10 cellular contexts compared by ENCODE assay signal in genomic region chr3:119675188-119675874, GRCh38. TPM values are rescaled to one million over a fixed set of nuclear protein-coding genes. Genes with fewer than 3 reads are reported as not detected.
A peak's percentile ranks its signal among the peaks of the same experiment; 100 is the strongest.
DNase-seq lines count a peak whose midpoint lies in the region; ATAC-seq, FAIRE-seq and TF ChIP-seq lines count a peak whose summit lies in the region.
"Had no signal": no experiment of that assay in that cellular context is flagged by ENCODE, and none has a peak within 500 bp of the region (broad histone marks: within the 10 kb centered on the region; RNA-seq: fewer than 3 reads in every experiment).

No MANE protein-coding gene starts in this region.

- FAIRE-seq in A549 (lab: Jason Lieb, UNC) (no peak), GM19239 (lab: Jason Lieb, UNC) (peak; percentile 68)

- intact Hi-C loops in head of caudate nucleus (cut with DNase I) = loop anchor here (10.0 kb wide), 1 partner anchor 211 kb away; the partner anchor contains the start of genes POGLUT1 and TMEM39A

- peaks cover 5% of the 10 kb centered on the region for H3K36me3 Mint-ChIP-seq in activated naive CD8-positive, alpha-beta T cell

- H3K9me3 Mint-ChIP-seq in activated naive CD8-positive, alpha-beta T cell (ENCODE audit: low read depth) = no peaks in the 10 kb centered on the region

- no peak for ATAC-seq in A549
- ATAC-seq in HG02884 (IDR thresholded peaks at IDR 0.05; ENCODE audit: unreplicated experiment) = no peak

- TF ChIP-seq POLR2A in A549 (IDR thresholded peaks at IDR 0.05; ENCODE audit: low read length) = no peak

- 87% methylated on average over 5 of the region's 5 CpGs for WGBS in A549 (ENCODE audit: missing lambda C conversion rate)

- H3K36me3 ChIP-seq in mucosa of stomach (ENCODE audit: control insufficient read depth, insufficient read depth, low read length) = peaks cover 3% of the 10 kb centered on the region

- CTCF ChIA-PET in A549 (lab: Yijun Ruan, JAX) = interaction anchor here (0.8 to 1.5 kb wide), 3 partner anchors 14 to 116 kb away, joined by 3 to 4 read pairs (median 4); partner anchors contain the start of gene CD80

- H3K9ac ChIP-seq in mucosa of stomach (ENCODE audit: low read length) = peak overlapping the region; percentile 17

- no peak for TF ChIP-seq EP300 in A549 (IDR thresholded peaks at IDR 0.05)

- POLR2A ChIA-PET in A549 (lab: Yijun Ruan, JAX) = no interaction called here

- H3K9me3 ChIP-seq in A549 (no peaks in the 10 kb centered on the region), mucosa of stomach (ENCODE audit: control insufficient read depth, low read length) (no peaks in the 10 kb centered on the region)
- H3K9me3 ChIP-seq: neutrophil had no signal

- H3K4me1 ChIP-seq in A549 = peaks cover 15% of the 10 kb centered on the region; the same call in 2 of the 3 replicates
- H3K4me1 ChIP-seq in mucosa of stomach (ENCODE audit: control insufficient read depth, insufficient read depth, low read length) = peaks cover 11% of the 10 kb centered on the region

- H3K4me2 ChIP-seq in A549 = peak overlapping the region; percentile 95

- peak overlapping the region; percentile 95 for H3K4me3 Mint-ChIP-seq in activated naive CD8-positive, alpha-beta T cell

- H3K27ac ChIP-seq in A549 (no peak overlapping the region), caudate nucleus (ENCODE audit: low read depth, low read length) (no peak overlapping the region)

- H3K4me3 ChIP-seq in A549 = no peak overlapping the region
- H3K4me3 ChIP-seq in mucosa of stomach (ENCODE audit: low read length) = peak overlapping the region; percentile 28

- H3K4me1 Mint-ChIP-seq in activated naive CD8-positive, alpha-beta T cell (ENCODE audit: low read depth) = peaks cover 45% of the 10 kb centered on the region

- TF ChIP-seq RAD21 in A549 (conservative IDR thresholded peaks at IDR 0.05 in 1 of 2, IDR thresholded peaks at IDR 0.05 in 1 of 2) = no peak

- no peaks in the 10 kb centered on the region for H3K27me3 Mint-ChIP-seq in activated naive CD8-positive, alpha-beta T cell

- no peak for TF ChIP-seq CTCF in A549 (IDR thresholded peaks at IDR 0.05)

- DNase-seq in A549 (ENCODE audit: low read depth in 1 of 2, low spot score in 1 of 2) = no peak
- no peak for DNase-seq in GM19239 (ENCODE audit: insufficient read length, low spot score)
- DNase-seq in NCI-H1092 (lab: John Stamatoyannopoulos, UW) = no peak
- DNase-seq in head of caudate nucleus = no peak
- DNase-seq in caudate nucleus (lab: John Stamatoyannopoulos, UW) = no peak
- DNase-seq: activated effector memory CD4-positive, alpha-beta T cell treated with anti-CD3 and anti-CD28 coated beads, Interleukin-2, amount 50 U/mL, for 16 hours had no signal

- no peaks in the 10 kb centered on the region for H3K27me3 ChIP-seq in mucosa of stomach (ENCODE audit: control insufficient read depth, insufficient read depth, low read length)
- H3K27me3 ChIP-seq: neutrophil had no signal

- peak overlapping the region; percentile 94 for H3K27ac Mint-ChIP-seq in activated naive CD8-positive, alpha-beta T cell

TF ChIP-seq in A549, 52 proteins besides CTCF, POLR2A, EP300 and RAD21:
- TF ChIP-seq ZFP36 (IDR thresholded peaks at IDR 0.05; ENCODE audit: borderline replicate concordance, partially characterized antibody) = no peak
- TF ChIP-seq GATA3 (IDR thresholded peaks at IDR 0.05; ENCODE audit: borderline replicate concordance) = no peak
- no peak for TF ChIP-seq HOXA7 (CRISPR knock-in tag; IDR thresholded peaks at IDR 0.05)
- TF ChIP-seq PBX3 (IDR thresholded peaks at IDR 0.05) = no peak
- TF ChIP-seq CEBPB (IDR thresholded peaks at IDR 0.05) = no peak
- TF ChIP-seq, protein P1, sequence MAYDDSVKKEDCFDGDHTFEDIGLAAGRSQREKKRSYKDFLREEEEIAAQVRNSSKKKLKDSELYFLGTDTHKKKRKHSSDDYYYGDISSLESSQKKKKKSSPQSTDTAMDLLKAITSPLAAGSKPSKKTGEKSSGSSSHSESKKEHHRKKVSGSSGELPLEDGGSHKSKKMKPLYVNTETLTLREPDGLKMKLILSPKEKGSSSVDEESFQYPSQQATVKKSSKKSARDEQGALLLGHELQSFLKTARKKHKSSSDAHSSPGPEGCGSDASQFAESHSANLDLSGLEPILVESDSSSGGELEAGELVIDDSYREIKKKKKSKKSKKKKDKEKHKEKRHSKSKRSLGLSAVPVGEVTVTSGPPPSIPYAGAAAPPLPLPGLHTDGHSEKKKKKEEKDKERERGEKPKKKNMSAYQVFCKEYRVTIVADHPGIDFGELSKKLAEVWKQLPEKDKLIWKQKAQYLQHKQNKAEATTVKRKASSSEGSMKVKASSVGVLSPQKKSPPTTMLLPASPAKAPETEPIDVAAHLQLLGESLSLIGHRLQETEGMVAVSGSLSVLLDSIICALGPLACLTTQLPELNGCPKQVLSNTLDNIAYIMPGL (CRISPR knock-in tag; IDR thresholded peaks at IDR 0.05; ENCODE audit: borderline replicate concordance) = no peak
- TF ChIP-seq TP53 (CRISPR knock-in tag; IDR thresholded peaks at IDR 0.05) = no peak
- TF ChIP-seq SREBF2 (IDR thresholded peaks at IDR 0.05) = no peak
- TF ChIP-seq FOSL2 (IDR thresholded peaks at IDR 0.05) = no peak
- no peak for TF ChIP-seq FOSL2 (CRISPR knock-in tag; IDR thresholded peaks at IDR 0.05)
- TF ChIP-seq ZNF302 (CRISPR knock-in tag; IDR thresholded peaks at IDR 0.05) = no peak
- no peak for TF ChIP-seq CBX2 (IDR thresholded peaks at IDR 0.05; ENCODE audit: borderline replicate concordance, low read depth)

RNA-seq across cellular contexts. Expression of gene COX17, which starts 1.9 kb away (rescaled TPM):
- polyA plus RNA-seq in A549 (2011; rRNA removed) = 75.7 and 79.0 TPM in 2 replicates
- 93.0 and 131 TPM in 2 replicates for polyA plus RNA-seq in A549 (2012; cell fraction: cytosol; rRNA removed)
- polyA plus RNA-seq in A549 (2012; cell fraction: nucleus; rRNA removed) = 18.5 and 25.4 TPM in 2 replicates
- 149 to 157 TPM (median 151 TPM) in 3 replicates for polyA plus RNA-seq in A549 (2017; fragmentation: RNase III; extraction: RNeasy Plus Mini Kit Qiagen cat#74134 plus additional on column Dnase treatment)
- polyA minus RNA-seq in A549 (2011; rRNA and poly(A)+ RNA removed) = 10.2 and 13.5 TPM in 2 replicates

RNA-seq across cellular contexts. Expression of gene POPDC2, which starts 14.9 kb away (rescaled TPM):
- polyA plus RNA-seq in A549 (2011; rRNA removed) (0.62 and 1.0 TPM in 2 replicates), A549 (2017; fragmentation: RNase III; extraction: RNeasy Plus Mini Kit Qiagen cat#74134 plus additional on column Dnase treatment) (0.17 to 0.74 TPM (median 0.54 TPM) in 3 replicates)
- polyA plus RNA-seq in A549 (2012; cell fraction: cytosol; rRNA removed) = 0.34 and 0.37 TPM in 2 replicates
- polyA plus RNA-seq in A549 (2012; cell fraction: nucleus; rRNA removed) = 1.3 and 2.4 TPM in 2 replicates
- 0.66 and 1.1 TPM in 2 replicates for polyA minus RNA-seq in A549 (2011; rRNA and poly(A)+ RNA removed)

RNA-seq across cellular contexts. Expression of gene CFAP91, which starts 27.5 kb away (rescaled TPM):
- polyA plus RNA-seq in A549 (2011; rRNA removed) (1.1 and 1.2 TPM in 2 replicates), A549 (2017; fragmentation: RNase III; extraction: RNeasy Plus Mini Kit Qiagen cat#74134 plus additional on column Dnase treatment) (0.41 to 0.52 TPM (median 0.45 TPM) in 3 replicates)
- polyA plus RNA-seq in A549 (2012; cell fraction: cytosol; rRNA removed) = 0.40 and 0.52 TPM in 2 replicates
- polyA plus RNA-seq in A549 (2012; cell fraction: nucleus; rRNA removed) = 0.32 and 0.76 TPM in 2 replicates
- polyA minus RNA-seq in A549 (2011; rRNA and poly(A)+ RNA removed) = 0.29 and 1.8 TPM in 2 replicates
